25 cellular contexts compared by ENCODE assay signal in genomic region chr5:15772131-15772530, GRCh38.
DNase-seq lines count a peak whose midpoint lies in the region; ATAC-seq, FAIRE-seq and TF ChIP-seq lines count a peak whose summit lies in the region.
"Had no signal": no experiment of that assay in that cellular context is flagged by ENCODE, and none has a peak within 500 bp of the region (broad histone marks: within the 10 kb centered on the region; RNA-seq: fewer than 3 reads in every experiment).

No MANE protein-coding gene starts in this region.

- no peak for TF ChIP-seq CTCF in HepG2 (CRISPR knock-in tag; IDR thresholded peaks at IDR 0.05)
- TF ChIP-seq CTCF in right lobe of liver (IDR thresholded peaks at IDR 0.05), result no peak
- no peak for TF ChIP-seq CTCF in osteoblast (IDR thresholded peaks at IDR 0.05; ENCODE audit: extremely low read depth, low read depth, low read length)

- in situ Hi-C loops in HepG2 (cut with HindIII; ENCODE audit: extremely low pct_ligation_motif_present, low pct_unique_long_range_greater_than_20kb), result no loop called here

- H3K9me3 ChIP-seq in HepG2 (ENCODE audit: low read length) (no peaks in the 10 kb centered on the region), right lobe of liver (no peaks in the 10 kb centered on the region), osteoblast (ENCODE audit: low read depth, low read length) (no peaks in the 10 kb centered on the region)
- H3K9me3 ChIP-seq: BE2C, BLaER1 had no signal

- no peaks in the 10 kb centered on the region for H3K79me2 ChIP-seq in HepG2 (ENCODE audit: insufficient read depth, low read length)
- no peaks in the 10 kb centered on the region for H3K79me2 ChIP-seq in osteoblast (ENCODE audit: insufficient read depth, low read length)

- POLR2A ChIA-PET in HepG2 (lab: Yijun Ruan, JAX), result no interaction called here

- CTCF ChIA-PET in HepG2 (lab: Yijun Ruan, JAX; ENCODE audit: low intra/inter-chr PET ratio, low total read pairs), result no interaction called here

- no peak overlapping the region for H2AFZ ChIP-seq in HepG2 (ENCODE audit: low read length)
- H2AFZ ChIP-seq in osteoblast (ENCODE audit: low read length), result no peak overlapping the region

- H3K27me3 ChIP-seq in HepG2 (ENCODE audit: control insufficient read depth in 1 of 2, insufficient read depth in 2 of 2, low read length in 2 of 2) (no peaks in the 10 kb centered on the region; a peak in 1 of 5 replicates), right lobe of liver (no peaks in the 10 kb centered on the region), osteoblast (ENCODE audit: insufficient read depth, low read length) (no peaks in the 10 kb centered on the region)
- H3K27me3 ChIP-seq: BE2C, BLaER1 had no signal

- WGBS in HepG2 (ENCODE audit: low lambda C conversion rate), result 20% methylated on average over 1 of the region's 1 CpG
- WGBS in right lobe of liver (ENCODE audit: insufficient coverage, low coverage, low lambda C conversion rate, missing lambda C conversion rate), result 73% methylated on average over 1 of the region's 1 CpG

- TF ChIP-seq RAD21 in HepG2 (CRISPR knock-in tag; IDR thresholded peaks at IDR 0.05), result no peak

- H3K4me3 ChIP-seq in HepG2 (replicated peaks in 1 of 3; ENCODE audit: insufficient read depth in 1 of 3, low read depth in 2 of 3, low read length in 3 of 3) (no peak overlapping the region), right lobe of liver (no peak overlapping the region), osteoblast (ENCODE audit: insufficient read depth, low read length) (no peak overlapping the region)
- H3K4me3 ChIP-seq: BLaER1, GM12878 had no signal

- intact Hi-C loops in HepG2 (cut with micrococcal nuclease; ENCODE audit: unreplicated experiment) (no loop called here), right lobe of liver (cut with DNase I) (no loop called here)

- H3K36me3 ChIP-seq in HepG2 (replicated peaks in 1 of 2; ENCODE audit: control insufficient read depth in 1 of 2, insufficient read depth in 2 of 2, low read length in 2 of 2), result no peaks in the 10 kb centered on the region
- H3K36me3 ChIP-seq in right lobe of liver, result no peaks in the 10 kb centered on the region
- no peaks in the 10 kb centered on the region for H3K36me3 ChIP-seq in osteoblast (ENCODE audit: insufficient read depth, low read length)
- H3K36me3 ChIP-seq: BE2C, BLaER1 had no signal

- DNase-seq in HepG2 (ENCODE audit: low spot score) (no peak), right lobe of liver (no peak), HTR-8/SVneo (ENCODE audit: insufficient read length, low spot score) (no peak), osteoblast (ENCODE audit: insufficient read length, low spot score, missing footprints) (peak; percentile 13), HuH-7 (ENCODE audit: low spot score) (no peak)
- DNase-seq: ACHN; BE2C; C1 segment of cervical spinal cord; CD4-positive, alpha-beta memory T cell; CD4-positive, CD25-positive, alpha-beta regulatory T cell; CD8-positive, alpha-beta memory T cell; COR-L47; DMS 273 treated with DMSO at 0.1 percent for 48 hours; DMS153; DMS53; DMS79; DND-41; EL; GDM1 had no signal

- TF ChIP-seq POLR2A in HepG2 (IDR thresholded peaks at IDR 0.05; ENCODE audit: insufficient read depth in 1 of 2, low read depth in 2 of 2, low read length in 2 of 2), result no peak
- no peak for TF ChIP-seq POLR2A in right lobe of liver (IDR thresholded peaks at IDR 0.05)

- H3K4me1 ChIP-seq in HepG2 (ENCODE audit: insufficient read depth, low read length) (no peaks in the 10 kb centered on the region), right lobe of liver (no peaks in the 10 kb centered on the region), osteoblast (ENCODE audit: insufficient read depth, low read length) (no peaks in the 10 kb centered on the region)
- H3K4me1 ChIP-seq: BLaER1 had no signal

- H4K20me1 ChIP-seq in HepG2 (ENCODE audit: insufficient read depth, low read length) (no peaks in the 10 kb centered on the region), osteoblast (ENCODE audit: insufficient read depth, low read length) (peaks cover 24% of the 10 kb centered on the region)
- H4K20me1 ChIP-seq: BLaER1 had no signal

- no TSS peak for BruUV-seq in HepG2 (replicated peaks; lab: Mats Ljungman, UMichigan)

- FAIRE-seq in HepG2 (lab: Jason Lieb, UNC) (no peak), HTR-8/SVneo (lab: Jason Lieb, UNC) (peak; percentile 4)
- FAIRE-seq: GM12878, GM12892, GM18507 had no signal

- no peak overlapping the region for H3K9ac ChIP-seq in HepG2 (ENCODE audit: insufficient read depth, low read depth, low read length)
- H3K9ac ChIP-seq: BLaER1 had no signal

- no peak overlapping the region for H3K4me2 ChIP-seq in HepG2 (ENCODE audit: low read depth, low read length)
- no peak overlapping the region for H3K4me2 ChIP-seq in osteoblast (ENCODE audit: insufficient read depth, low read length)
- H3K4me2 ChIP-seq: BLaER1 had no signal

- ATAC-seq in HepG2 (no peak), right lobe of liver (no peak), HG02938 (IDR thresholded peaks at IDR 0.05; ENCODE audit: unreplicated experiment) (no peak)
- ATAC-seq: GM12878 had no signal

- no peak overlapping the region for H3K27ac ChIP-seq in HepG2 (ENCODE audit: extremely low read length, insufficient read depth, low read length)
- no peak overlapping the region for H3K27ac ChIP-seq in right lobe of liver
- no peak overlapping the region for H3K27ac ChIP-seq in osteoblast (ENCODE audit: low read depth, low read length)
- H3K27ac ChIP-seq: 22Rv1, BLaER1 had no signal

- TF ChIP-seq EP300 in HepG2 (IDR thresholded peaks at IDR 0.05; ENCODE audit: low read depth in 2 of 2, low read length in 2 of 2), result no peak
- no peak for TF ChIP-seq EP300 in HepG2 (CRISPR knock-in tag; IDR thresholded peaks at IDR 0.05; ENCODE audit: borderline replicate concordance)

TF ChIP-seq in HepG2, 621 proteins besides CTCF, POLR2A, EP300 and RAD21 (continues in another document):
- TF ChIP-seq, protein P1, sequence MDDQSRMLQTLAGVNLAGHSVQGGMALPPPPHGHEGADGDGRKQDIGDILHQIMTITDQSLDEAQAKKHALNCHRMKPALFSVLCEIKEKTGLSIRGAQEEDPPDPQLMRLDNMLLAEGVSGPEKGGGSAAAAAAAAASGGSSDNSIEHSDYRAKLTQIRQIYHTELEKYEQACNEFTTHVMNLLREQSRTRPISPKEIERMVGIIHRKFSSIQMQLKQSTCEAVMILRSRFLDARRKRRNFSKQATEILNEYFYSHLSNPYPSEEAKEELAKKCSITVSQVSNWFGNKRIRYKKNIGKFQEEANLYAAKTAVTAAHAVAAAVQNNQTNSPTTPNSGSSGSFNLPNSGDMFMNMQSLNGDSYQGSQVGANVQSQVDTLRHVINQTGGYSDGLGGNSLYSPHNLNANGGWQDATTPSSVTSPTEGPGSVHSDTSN (CRISPR knock-in tag; IDR thresholded peaks at IDR 0.05; ENCODE audit: borderline replicate concordance), result no peak
- TF ChIP-seq ZNF136 (CRISPR knock-in tag; IDR thresholded peaks at IDR 0.05; ENCODE audit: low read depth) (no peak), ISL2 (CRISPR knock-in tag; IDR thresholded peaks at IDR 0.05) (no peak), PLSCR1 (CRISPR knock-in tag; IDR thresholded peaks at IDR 0.05; ENCODE audit: borderline replicate concordance) (no peak), AHR (CRISPR knock-in tag; IDR thresholded peaks at IDR 0.05) (no peak), ZNF570 (CRISPR knock-in tag; IDR thresholded peaks at IDR 0.05; ENCODE audit: borderline replicate concordance) (no peak)
- TF ChIP-seq, protein P2, sequence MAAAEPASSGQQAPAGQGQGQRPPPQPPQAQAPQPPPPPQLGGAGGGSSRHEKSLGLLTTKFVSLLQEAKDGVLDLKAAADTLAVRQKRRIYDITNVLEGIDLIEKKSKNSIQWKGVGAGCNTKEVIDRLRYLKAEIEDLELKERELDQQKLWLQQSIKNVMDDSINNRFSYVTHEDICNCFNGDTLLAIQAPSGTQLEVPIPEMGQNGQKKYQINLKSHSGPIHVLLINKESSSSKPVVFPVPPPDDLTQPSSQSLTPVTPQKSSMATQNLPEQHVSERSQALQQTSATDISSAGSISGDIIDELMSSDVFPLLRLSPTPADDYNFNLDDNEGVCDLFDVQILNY (CRISPR knock-in tag; conservative IDR thresholded peaks at IDR 0.05), result no peak
- TF ChIP-seq, protein P3, sequence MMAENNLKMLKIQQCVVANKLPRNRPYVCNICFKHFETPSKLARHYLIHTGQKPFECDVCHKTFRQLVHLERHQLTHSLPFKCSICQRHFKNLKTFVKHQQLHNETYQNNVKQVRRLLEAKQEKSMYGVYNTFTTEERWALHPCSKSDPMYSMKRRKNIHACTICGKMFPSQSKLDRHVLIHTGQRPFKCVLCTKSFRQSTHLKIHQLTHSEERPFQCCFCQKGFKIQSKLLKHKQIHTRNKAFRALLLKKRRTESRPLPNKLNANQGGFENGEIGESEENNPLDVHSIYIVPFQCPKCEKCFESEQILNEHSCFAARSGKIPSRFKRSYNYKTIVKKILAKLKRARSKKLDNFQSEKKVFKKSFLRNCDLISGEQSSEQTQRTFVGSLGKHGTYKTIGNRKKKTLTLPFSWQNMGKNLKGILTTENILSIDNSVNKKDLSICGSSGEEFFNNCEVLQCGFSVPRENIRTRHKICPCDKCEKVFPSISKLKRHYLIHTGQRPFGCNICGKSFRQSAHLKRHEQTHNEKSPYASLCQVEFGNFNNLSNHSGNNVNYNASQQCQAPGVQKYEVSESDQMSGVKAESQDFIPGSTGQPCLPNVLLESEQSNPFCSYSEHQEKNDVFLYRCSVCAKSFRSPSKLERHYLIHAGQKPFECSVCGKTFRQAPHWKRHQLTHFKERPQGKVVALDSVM (CRISPR knock-in tag; IDR thresholded peaks at IDR 0.05), result no peak
